ENCODE assay signal across 1 cellular context in genomic region chr9:92115977-92116285, GRCh38.
TF ChIP-seq lines count a peak whose summit lies in the region.

No MANE protein-coding gene starts in this region.

TF ChIP-seq in GM12878, 131 proteins besides CTCF, POLR2A, EP300 and RAD21 (continued from another document):
- no peak for TF ChIP-seq REST (IDR thresholded peaks at IDR 0.05; ENCODE audit: low read depth, low read length)
- TF ChIP-seq FOS (IDR thresholded peaks at IDR 0.05; ENCODE audit: borderline replicate concordance, extremely low read depth, insufficient read length), result no peak
- no peak for TF ChIP-seq ZZZ3 (IDR thresholded peaks at IDR 0.05; ENCODE audit: control insufficient read depth, insufficient read length, low read depth)
